12 cellular contexts compared by ENCODE assay signal in genomic region chr7:2738110-2738509, GRCh38. TPM values are rescaled to one million over a fixed set of nuclear protein-coding genes. Genes with fewer than 3 reads are reported as not detected.
DNase-seq lines count a peak whose midpoint lies in the region; ATAC-seq and TF ChIP-seq lines count a peak whose summit lies in the region.
"Had no signal": no experiment of that assay in that cellular context is flagged by ENCODE, and none has a peak within 500 bp of the region (broad histone marks: within the 10 kb centered on the region; RNA-seq: fewer than 3 reads in every experiment).

No MANE protein-coding gene starts in this region.

- CTCF ChIA-PET in activated B cell treated with CpG ODN at 0.5 μM for 24 hours (lab: Charles Lee) = no interaction called here

- no peak overlapping the region for H3K4me3 Mint-ChIP-seq in activated B cell treated with CpG ODN at 0.5 μM for 24 hours
- H3K4me3 Mint-ChIP-seq: CD8-positive, alpha-beta T cell had no signal

- intact Hi-C loops in activated B cell treated with CpG ODN at 0.5 μM for 24 hours (cut with micrococcal nuclease) (loop anchor here (5.0 kb wide), 2 partner anchors 51 to 104 kb away; partner anchors contain the start of genes AMZ1 and GNA12), left cardiac atrium (cut with DNase I) (no loop called here), sigmoid colon (cut with DNase I) (loop anchor here (1.0 kb wide), 1 partner anchor 19 kb away; no protein-coding TSS in a partner anchor)

- peak; percentile 36 for DNase-seq in KG1 (lab: John Stamatoyannopoulos, UW)
- peak; percentile 2 for DNase-seq in activated B cell treated with CpG ODN at 0.5 μM for 24 hours
- DNase-seq in left cardiac atrium = peak; percentile 67
- peak; percentile 93 for DNase-seq in sigmoid colon
- DNase-seq in foreskin keratinocyte = no peak
- DNase-seq: activated CD4-positive, alpha-beta T cell treated with anti-CD3 and anti-CD28 coated beads, Interleukin-2, amount 50 U/mL, for 4 hours; CD8-positive, alpha-beta T cell; mammary epithelial cell; NCI-H526 treated with DMSO at 0.1 percent for 48 hours had no signal

- peaks cover 25% of the 10 kb centered on the region for H3K36me3 Mint-ChIP-seq in activated B cell treated with CpG ODN at 0.5 μM for 24 hours (ENCODE audit: low read depth)

- peaks cover 72% of the 10 kb centered on the region for H3K4me1 Mint-ChIP-seq in activated B cell treated with CpG ODN at 0.5 μM for 24 hours

- peak overlapping the region in 1 of 4 donors; percentile 13 for H3K4me3 ChIP-seq in sigmoid colon

- peak in 1 of 2 donors; percentile 24 for TF ChIP-seq POLR2A in sigmoid colon (IDR thresholded peaks at IDR 0.05)

- no peak for TF ChIP-seq CTCF in activated B cell treated with CpG ODN at 0.5 μM for 24 hours (IDR thresholded peaks at IDR 0.05)
- no peak for TF ChIP-seq CTCF in sigmoid colon (IDR thresholded peaks at IDR 0.05)
- no peak for TF ChIP-seq CTCF in foreskin keratinocyte (conservative IDR thresholded peaks at IDR 0.05)

- H3K27me3 ChIP-seq in sigmoid colon (no peaks in the 10 kb centered on the region), foreskin keratinocyte (no peaks in the 10 kb centered on the region)

- POLR2A ChIA-PET in activated B cell treated with CpG ODN at 0.5 μM for 24 hours (lab: Charles Lee) = interaction anchor here (0.7 to 1.0 kb wide), 2 partner anchors 20 to 62 kb away, joined by 3 to 5 read pairs; no protein-coding TSS in a partner anchor

- H3K36me3 ChIP-seq in sigmoid colon = no peaks in the 10 kb centered on the region

- no peak for ATAC-seq in activated B cell treated with CpG ODN at 0.5 μM for 24 hours (ENCODE audit: low read depth)
- ATAC-seq in left cardiac atrium = peak; percentile 7 to 39
- ATAC-seq in foreskin keratinocyte = no peak
- ATAC-seq in GM21390 (IDR thresholded peaks at IDR 0.05; ENCODE audit: unreplicated experiment) = no peak
- no peak for ATAC-seq in GM18868 (IDR thresholded peaks at IDR 0.05; ENCODE audit: unreplicated experiment)
- no peak for ATAC-seq in HG03378 (IDR thresholded peaks at IDR 0.05; ENCODE audit: unreplicated experiment)
- ATAC-seq: CD8-positive, alpha-beta T cell had no signal

- 59 to 79% methylated on average over 14 of the region's 14 CpGs for WGBS in sigmoid colon, 2 donors

- H3K9me3 ChIP-seq in sigmoid colon = no peaks in the 10 kb centered on the region

- H3K4me1 ChIP-seq in sigmoid colon (peaks cover 0 to 54% (median 43%) of the 10 kb centered on the region in 4 donors), foreskin keratinocyte (no peaks in the 10 kb centered on the region)

- no peaks in the 10 kb centered on the region for H3K27me3 Mint-ChIP-seq in activated B cell treated with CpG ODN at 0.5 μM for 24 hours

- no peaks in the 10 kb centered on the region for H3K9me3 Mint-ChIP-seq in activated B cell treated with CpG ODN at 0.5 μM for 24 hours
- H3K9me3 Mint-ChIP-seq: CD8-positive, alpha-beta T cell had no signal

- peak in 2 of 4 donors; percentile 52 to 56 for TF ChIP-seq EP300 in sigmoid colon (IDR thresholded peaks at IDR 0.05)

- H3K27ac ChIP-seq in sigmoid colon (peak overlapping the region; percentile 45 to 74 (median 69)), foreskin keratinocyte (no peak overlapping the region)

- H3K27ac Mint-ChIP-seq in activated B cell treated with CpG ODN at 0.5 μM for 24 hours = no peak overlapping the region
- H3K27ac Mint-ChIP-seq: CD8-positive, alpha-beta T cell had no signal

RNA-seq across cellular contexts. Expression of gene AMZ1, which starts 50.1 kb away (rescaled TPM):
- 5.9 and 8.3 TPM in 2 replicates for total RNA-seq in activated B cell treated with CpG ODN at 0.5 μM for 24 hours
- total RNA-seq in left cardiac atrium = under 1 TPM; 0.27 to 0.34 TPM
- 1 to 10 TPM in 1 of 4 donors, under 1 TPM in 1, not detected in 2; 0.41 to 1.4 TPM for total RNA-seq in sigmoid colon
- under 1 TPM in 2 of 3 donors, not detected in 1; under 0.01 to 0.16 TPM for polyA plus RNA-seq in sigmoid colon
- total RNA-seq in foreskin keratinocyte = not detected in 2 replicates
- not detected in 2 replicates for polyA plus RNA-seq in foreskin keratinocyte

Comparison
In these comparisons a context has a peak if more than half of its experiments do, and no peak if none do; other contexts are left out.
1. DNase-seq: peak in KG1 (single experiment), activated B cell treated with CpG ODN at 0.5 μM for 24 hours (single experiment), left cardiac atrium (single experiment) and sigmoid colon (single experiment); none in foreskin keratinocyte (0 of 2).
2. ATAC-seq: peak in left cardiac atrium (2 of 2); none in activated B cell treated with CpG ODN at 0.5 μM for 24 hours (single experiment), foreskin keratinocyte (single experiment), GM21390 (single experiment), GM18868 (single experiment) and HG03378 (single experiment).
3. intact Hi-C loops: an anchor here in activated B cell treated with CpG ODN at 0.5 μM for 24 hours (5.0 kb wide) and sigmoid colon (1.0 kb wide); none called in left cardiac atrium.